ENCODE assay signal across 1 cellular context in genomic region chr14:24297190-24297964, GRCh38.
TF ChIP-seq lines count a peak whose summit lies in the region.

No MANE protein-coding gene starts in this region.

TF ChIP-seq in GM23338, 12 proteins besides CTCF, POLR2A, EP300 and RAD21 (continued from another document):
- no peak for TF ChIP-seq ZNF462 (CRISPR knock-in tag; IDR thresholded peaks at IDR 0.05)
